Comparison of ENCODE assay signal across 1 cellular context in genomic region chr16:78284957-78285434, GRCh38.
A peak's percentile ranks its signal among the peaks of the same experiment; 100 is the strongest.
TF ChIP-seq lines count a peak whose summit lies in the region.

No MANE protein-coding gene starts in this region.

TF ChIP-seq in HepG2, 621 proteins besides CTCF, POLR2A, EP300 and RAD21 (continued from another document and continues in another):
- no peak for TF ChIP-seq ZNF552 (CRISPR knock-in tag; IDR thresholded peaks at IDR 0.05; ENCODE audit: borderline replicate concordance)
- TF ChIP-seq NR2F1 (CRISPR knock-in tag; IDR thresholded peaks at IDR 0.05), result peak in 1 of 2 experiments; percentile 66; a peak in 1 of 4 replicates
- no peak for TF ChIP-seq NPAS2 (CRISPR knock-in tag; IDR thresholded peaks at IDR 0.05; ENCODE audit: borderline replicate concordance)
- TF ChIP-seq ZNF609 (CRISPR knock-in tag; IDR thresholded peaks at IDR 0.05; ENCODE audit: borderline replicate concordance), result peak; percentile 59
- TF ChIP-seq TCF7 (IDR thresholded peaks at IDR 0.05; ENCODE audit: low read depth), result 0 out of 2 replicates have a peak, but pooled peaks have one; percentile 25
- peak; percentile 53 for TF ChIP-seq ZNF629 (CRISPR knock-in tag; conservative IDR thresholded peaks at IDR 0.05)
- no peak for TF ChIP-seq ZNF639 (CRISPR knock-in tag; conservative IDR thresholded peaks at IDR 0.05)
- no peak for TF ChIP-seq MTF1 (CRISPR knock-in tag; IDR thresholded peaks at IDR 0.05)
- TF ChIP-seq ZNF678 (CRISPR knock-in tag; IDR thresholded peaks at IDR 0.05), result no peak
- peak; percentile 72 for TF ChIP-seq THAP11 (CRISPR knock-in tag; IDR thresholded peaks at IDR 0.05)
- TF ChIP-seq POGZ (CRISPR knock-in tag; IDR thresholded peaks at IDR 0.05), result peak; percentile 99
- TF ChIP-seq MXD3 (CRISPR knock-in tag; IDR thresholded peaks at IDR 0.05), result no peak
- TF ChIP-seq ZNF367 (CRISPR knock-in tag; IDR thresholded peaks at IDR 0.05; ENCODE audit: borderline replicate concordance), result no peak
- 0 out of 2 replicates have a peak, but pooled peaks have one; percentile 58 for TF ChIP-seq SSRP1 (CRISPR knock-in tag; IDR thresholded peaks at IDR 0.05)
- peak; percentile 57 for TF ChIP-seq DRAP1 (CRISPR knock-in tag; IDR thresholded peaks at IDR 0.05)
- TF ChIP-seq MEIS1 (CRISPR knock-in tag; IDR thresholded peaks at IDR 0.05; ENCODE audit: borderline replicate concordance), result peak; percentile 88; the same call in 1 of the 2 replicates
- peak; percentile 39; the same call in 1 of the 2 replicates for TF ChIP-seq ZSCAN9 (CRISPR knock-in tag; IDR thresholded peaks at IDR 0.05; ENCODE audit: borderline replicate concordance)
- TF ChIP-seq ZNF501 (CRISPR knock-in tag; IDR thresholded peaks at IDR 0.05), result peak; percentile 46; the same call in 1 of the 2 replicates
- TF ChIP-seq ZNF770 (CRISPR knock-in tag; IDR thresholded peaks at IDR 0.05), result peak; percentile 76
- peak; percentile 71 for TF ChIP-seq FOSL2 (CRISPR knock-in tag; IDR thresholded peaks at IDR 0.05)
- 0 out of 2 replicates have a peak, but pooled peaks have one; percentile 32 for TF ChIP-seq ZSCAN25 (CRISPR knock-in tag; IDR thresholded peaks at IDR 0.05)
- TF ChIP-seq FUBP1 (CRISPR knock-in tag; IDR thresholded peaks at IDR 0.05; ENCODE audit: borderline replicate concordance), result no peak
- TF ChIP-seq ZNF570 (CRISPR knock-in tag; IDR thresholded peaks at IDR 0.05; ENCODE audit: borderline replicate concordance), result no peak
- TF ChIP-seq THAP8 (CRISPR knock-in tag; IDR thresholded peaks at IDR 0.05; ENCODE audit: borderline replicate concordance), result no peak
- TF ChIP-seq KLF12 (CRISPR knock-in tag; IDR thresholded peaks at IDR 0.05; ENCODE audit: borderline replicate concordance), result 0 out of 2 replicates have a peak, but pooled peaks have one; percentile 53
- TF ChIP-seq ZNF292 (CRISPR knock-in tag; IDR thresholded peaks at IDR 0.05; ENCODE audit: borderline replicate concordance, low read depth), result peak; percentile 54; the same call in 1 of the 2 replicates
- TF ChIP-seq ZNF556 (CRISPR knock-in tag; IDR thresholded peaks at IDR 0.05; ENCODE audit: borderline replicate concordance), result 0 out of 2 replicates have a peak, but pooled peaks have one; percentile 45
- no peak for TF ChIP-seq FOXA1 (IDR thresholded peaks at IDR 0.05)
- peak; percentile 74 for TF ChIP-seq FOXA1 (CRISPR knock-in tag; IDR thresholded peaks at IDR 0.05)
- TF ChIP-seq PITX1 (CRISPR knock-in tag; IDR thresholded peaks at IDR 0.05), result peak; percentile 70; the same call in 1 of the 2 replicates
- TF ChIP-seq ZMYM4 (CRISPR knock-in tag; IDR thresholded peaks at IDR 0.05), result peak; percentile 99
- peak; percentile 60 for TF ChIP-seq NCOA2 (CRISPR knock-in tag; IDR thresholded peaks at IDR 0.05)
- peak; percentile 83 for TF ChIP-seq ADNP (CRISPR knock-in tag; IDR thresholded peaks at IDR 0.05)
- TF ChIP-seq ETV5 (CRISPR knock-in tag; IDR thresholded peaks at IDR 0.05; ENCODE audit: borderline replicate concordance), result peak; percentile 30; the same call in 1 of the 2 replicates
- no peak for TF ChIP-seq SIN3A (IDR thresholded peaks at IDR 0.05; ENCODE audit: borderline replicate concordance, low read depth, low read length)
- TF ChIP-seq MED1 (CRISPR knock-in tag; IDR thresholded peaks at IDR 0.05), result peak; percentile 92
- peak; percentile 77; the same call in 1 of the 2 replicates for TF ChIP-seq ISL2 (CRISPR knock-in tag; IDR thresholded peaks at IDR 0.05)
- peak; percentile 94 for TF ChIP-seq RCOR2 (CRISPR knock-in tag; IDR thresholded peaks at IDR 0.05)
- TF ChIP-seq MAFG (CRISPR knock-in tag; IDR thresholded peaks at IDR 0.05), result no peak
- peak; percentile 56; the same call in 1 of the 2 replicates for TF ChIP-seq ZNF788 (CRISPR knock-in tag; IDR thresholded peaks at IDR 0.05; ENCODE audit: borderline replicate concordance)
- TF ChIP-seq KMT2B (CRISPR knock-in tag; IDR thresholded peaks at IDR 0.05), result peak; percentile 30; the same call in 1 of the 2 replicates
- peak; percentile 63 for TF ChIP-seq ASH2L (IDR thresholded peaks at IDR 0.05; ENCODE audit: insufficient read length, low read depth, low read length)
- TF ChIP-seq SP5 (CRISPR knock-in tag; IDR thresholded peaks at IDR 0.05; ENCODE audit: borderline replicate concordance, low read depth), result peak; percentile 21; the same call in 1 of the 2 replicates
- TF ChIP-seq MIXL1 (CRISPR knock-in tag; IDR thresholded peaks at IDR 0.05), result peak; percentile 75; the same call in 1 of the 2 replicates
- no peak for TF ChIP-seq LCORL (IDR thresholded peaks at IDR 0.05)
- peak; percentile 39; the same call in 1 of the 2 replicates for TF ChIP-seq LCORL (CRISPR knock-in tag; IDR thresholded peaks at IDR 0.05)
- peak; percentile 78 for TF ChIP-seq SAP130 (CRISPR knock-in tag; IDR thresholded peaks at IDR 0.05; ENCODE audit: low read depth)
- TF ChIP-seq ZNF710 (CRISPR knock-in tag; IDR thresholded peaks at IDR 0.05; ENCODE audit: borderline replicate concordance), result peak; percentile 21; the same call in 1 of the 2 replicates
- no peak for TF ChIP-seq PRDM4 (CRISPR knock-in tag; IDR thresholded peaks at IDR 0.05; ENCODE audit: borderline replicate concordance)
- TF ChIP-seq MXI1 (IDR thresholded peaks at IDR 0.05; ENCODE audit: borderline replicate concordance, low read depth, low read length), result peak; percentile 55; the same call in 1 of the 3 replicates
- no peak for TF ChIP-seq ZNF224 (CRISPR knock-in tag; IDR thresholded peaks at IDR 0.05)
- peak; percentile 23 for TF ChIP-seq ZNF781 (CRISPR knock-in tag; IDR thresholded peaks at IDR 0.05; ENCODE audit: borderline replicate concordance, not compliant biosample characterization)
